ENCODE assay signal across 1 cellular context in the genomic region with DNA sequence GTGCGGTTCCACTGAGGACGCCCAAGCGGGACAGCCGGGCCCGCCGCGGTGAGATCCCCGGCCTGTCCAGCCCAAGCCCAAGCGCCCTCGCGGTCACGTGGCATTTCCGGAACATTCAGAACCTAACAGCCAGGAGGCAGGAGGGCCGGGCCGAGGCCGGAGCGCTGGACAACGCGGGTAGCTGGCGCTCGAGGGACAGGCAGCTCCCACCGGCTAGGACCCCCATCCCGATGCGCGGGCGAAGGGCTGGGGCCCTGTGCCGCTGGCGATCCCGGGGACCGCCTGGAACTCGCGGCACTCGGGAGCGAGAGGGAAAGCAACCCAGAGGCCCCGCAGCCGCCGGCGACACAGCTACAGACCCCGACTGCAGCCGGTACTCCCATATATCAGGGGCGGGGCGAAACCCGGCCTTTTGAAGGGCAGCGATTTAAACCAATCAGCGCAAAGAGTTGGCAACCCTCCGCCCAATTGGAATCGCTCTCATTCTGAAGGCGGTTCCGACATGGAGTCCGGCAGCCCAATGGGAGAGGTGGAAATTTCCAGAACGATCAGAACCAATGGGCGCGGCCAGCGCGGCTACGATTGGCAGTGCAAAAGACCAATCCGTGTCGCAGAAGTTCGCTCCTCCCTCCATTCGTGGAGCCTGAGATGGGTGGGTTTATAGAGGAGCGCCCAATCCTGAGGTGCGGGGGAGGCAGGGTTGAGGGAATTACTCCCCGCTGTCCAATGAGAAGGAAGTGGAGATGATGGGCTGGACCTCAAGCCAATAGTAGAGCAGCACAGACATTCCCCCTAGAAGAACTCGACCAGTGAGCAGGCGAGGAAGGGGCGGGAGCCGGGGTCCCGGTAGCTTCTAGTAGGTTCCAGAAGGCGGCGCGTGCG.
A peak's percentile ranks its signal among the peaks of the same experiment; 100 is the strongest.
TF ChIP-seq lines count a peak whose summit lies in the region.

A gene (plus strand): TSS at position 849 of the 882 bp plus-strand sequence. CDS start 91 bp downstream, outside the sequence.

TF ChIP-seq in K562, 482 proteins besides CTCF, POLR2A, EP300 and RAD21 (continued from another document and continues in another):
- peak; percentile 96 for TF ChIP-seq EP400 (IDR thresholded peaks at IDR 0.05)
- TF ChIP-seq YY1 (IDR thresholded peaks at IDR 0.05; ENCODE audit: borderline replicate concordance in 1 of 3, control insufficient read depth in 1 of 3, extremely low read depth in 1 of 3, insufficient read depth in 3 of 3, insufficient read length in 1 of 3, insufficient replicate concordance in 2 of 3, low read depth in 1 of 3, low read length in 2 of 3) = peak in 1 of 3 experiments; percentile 72
- TF ChIP-seq, protein P1, sequence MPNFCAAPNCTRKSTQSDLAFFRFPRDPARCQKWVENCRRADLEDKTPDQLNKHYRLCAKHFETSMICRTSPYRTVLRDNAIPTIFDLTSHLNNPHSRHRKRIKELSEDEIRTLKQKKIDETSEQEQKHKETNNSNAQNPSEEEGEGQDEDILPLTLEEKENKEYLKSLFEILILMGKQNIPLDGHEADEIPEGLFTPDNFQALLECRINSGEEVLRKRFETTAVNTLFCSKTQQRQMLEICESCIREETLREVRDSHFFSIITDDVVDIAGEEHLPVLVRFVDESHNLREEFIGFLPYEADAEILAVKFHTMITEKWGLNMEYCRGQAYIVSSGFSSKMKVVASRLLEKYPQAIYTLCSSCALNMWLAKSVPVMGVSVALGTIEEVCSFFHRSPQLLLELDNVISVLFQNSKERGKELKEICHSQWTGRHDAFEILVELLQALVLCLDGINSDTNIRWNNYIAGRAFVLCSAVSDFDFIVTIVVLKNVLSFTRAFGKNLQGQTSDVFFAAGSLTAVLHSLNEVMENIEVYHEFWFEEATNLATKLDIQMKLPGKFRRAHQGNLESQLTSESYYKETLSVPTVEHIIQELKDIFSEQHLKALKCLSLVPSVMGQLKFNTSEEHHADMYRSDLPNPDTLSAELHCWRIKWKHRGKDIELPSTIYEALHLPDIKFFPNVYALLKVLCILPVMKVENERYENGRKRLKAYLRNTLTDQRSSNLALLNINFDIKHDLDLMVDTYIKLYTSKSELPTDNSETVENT (CRISPR knock-in tag; IDR thresholded peaks at IDR 0.05) = peak; percentile 88
- TF ChIP-seq, protein P2, sequence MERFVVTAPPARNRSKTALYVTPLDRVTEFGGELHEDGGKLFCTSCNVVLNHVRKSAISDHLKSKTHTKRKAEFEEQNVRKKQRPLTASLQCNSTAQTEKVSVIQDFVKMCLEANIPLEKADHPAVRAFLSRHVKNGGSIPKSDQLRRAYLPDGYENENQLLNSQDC (CRISPR knock-in tag; IDR thresholded peaks at IDR 0.05) = 0 out of 2 replicates have a peak, but pooled peaks have one; percentile 58
- TF ChIP-seq SAP30 (IDR thresholded peaks at IDR 0.05; ENCODE audit: borderline replicate concordance, insufficient read depth, low read depth, low read length, poor library complexity, severe bottlenecking) = peak; percentile 78
- no peak; the same call in 1 of the 2 replicates for TF ChIP-seq SMARCA4 (IDR thresholded peaks at IDR 0.05)
- peak; percentile 63; the same call in 1 of the 2 replicates for TF ChIP-seq SIN3B (IDR thresholded peaks at IDR 0.05; ENCODE audit: low read depth)
- no peak for TF ChIP-seq HDAC3 (IDR thresholded peaks at IDR 0.05; ENCODE audit: borderline replicate concordance, partially characterized antibody)
- 0 out of 2 replicates have a peak, but pooled peaks have one; percentile 29 for TF ChIP-seq ZFP1 (CRISPR knock-in tag; IDR thresholded peaks at IDR 0.05)
- TF ChIP-seq KDM5B (IDR thresholded peaks at IDR 0.05; ENCODE audit: insufficient replicate concordance, low read depth, low read length) = peak; percentile 81
- TF ChIP-seq, protein P3, sequence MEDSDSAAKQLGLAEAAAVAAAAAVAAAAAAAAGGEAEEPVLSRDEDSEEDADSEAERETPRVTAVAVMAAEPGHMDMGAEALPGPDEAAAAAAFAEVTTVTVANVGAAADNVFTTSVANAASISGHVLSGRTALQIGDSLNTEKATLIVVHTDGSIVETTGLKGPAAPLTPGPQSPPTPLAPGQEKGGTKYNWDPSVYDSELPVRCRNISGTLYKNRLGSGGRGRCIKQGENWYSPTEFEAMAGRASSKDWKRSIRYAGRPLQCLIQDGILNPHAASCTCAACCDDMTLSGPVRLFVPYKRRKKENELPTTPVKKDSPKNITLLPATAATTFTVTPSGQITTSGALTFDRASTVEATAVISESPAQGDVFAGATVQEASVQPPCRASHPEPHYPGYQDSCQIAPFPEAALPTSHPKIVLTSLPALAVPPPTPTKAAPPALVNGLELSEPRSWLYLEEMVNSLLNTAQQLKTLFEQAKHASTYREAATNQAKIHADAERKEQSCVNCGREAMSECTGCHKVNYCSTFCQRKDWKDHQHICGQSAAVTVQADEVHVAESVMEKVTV (CRISPR knock-in tag; IDR thresholded peaks at IDR 0.05) = peak; percentile 39; the same call in 1 of the 2 replicates
- peak; percentile 100 for TF ChIP-seq ASH1L (IDR thresholded peaks at IDR 0.05; ENCODE audit: borderline replicate concordance, low read depth, partially characterized antibody)
- TF ChIP-seq E2F3 (CRISPR knock-in tag; IDR thresholded peaks at IDR 0.05) = peak; percentile 52; the same call in 1 of the 2 replicates
- TF ChIP-seq CHD1 (IDR thresholded peaks at IDR 0.05; ENCODE audit: low read length) = peak; percentile 62
- TF ChIP-seq, protein P4, sequence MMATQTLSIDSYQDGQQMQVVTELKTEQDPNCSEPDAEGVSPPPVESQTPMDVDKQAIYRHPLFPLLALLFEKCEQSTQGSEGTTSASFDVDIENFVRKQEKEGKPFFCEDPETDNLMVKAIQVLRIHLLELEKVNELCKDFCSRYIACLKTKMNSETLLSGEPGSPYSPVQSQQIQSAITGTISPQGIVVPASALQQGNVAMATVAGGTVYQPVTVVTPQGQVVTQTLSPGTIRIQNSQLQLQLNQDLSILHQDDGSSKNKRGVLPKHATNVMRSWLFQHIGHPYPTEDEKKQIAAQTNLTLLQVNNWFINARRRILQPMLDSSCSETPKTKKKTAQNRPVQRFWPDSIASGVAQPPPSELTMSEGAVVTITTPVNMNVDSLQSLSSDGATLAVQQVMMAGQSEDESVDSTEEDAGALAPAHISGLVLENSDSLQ (IDR thresholded peaks at IDR 0.05) = peak; percentile 100
- no peak for TF ChIP-seq KDM1A (IDR thresholded peaks at IDR 0.05)
- peak; percentile 98 for TF ChIP-seq L3MBTL2 (IDR thresholded peaks at IDR 0.05)
- TF ChIP-seq FOS (IDR thresholded peaks at IDR 0.05; ENCODE audit: extremely low read depth, insufficient read length) = peak; percentile 97
- TF ChIP-seq FOXP1 (CRISPR knock-in tag; IDR thresholded peaks at IDR 0.05) = peak; percentile 97; the same call in 1 of the 2 replicates
- TF ChIP-seq, protein P5, sequence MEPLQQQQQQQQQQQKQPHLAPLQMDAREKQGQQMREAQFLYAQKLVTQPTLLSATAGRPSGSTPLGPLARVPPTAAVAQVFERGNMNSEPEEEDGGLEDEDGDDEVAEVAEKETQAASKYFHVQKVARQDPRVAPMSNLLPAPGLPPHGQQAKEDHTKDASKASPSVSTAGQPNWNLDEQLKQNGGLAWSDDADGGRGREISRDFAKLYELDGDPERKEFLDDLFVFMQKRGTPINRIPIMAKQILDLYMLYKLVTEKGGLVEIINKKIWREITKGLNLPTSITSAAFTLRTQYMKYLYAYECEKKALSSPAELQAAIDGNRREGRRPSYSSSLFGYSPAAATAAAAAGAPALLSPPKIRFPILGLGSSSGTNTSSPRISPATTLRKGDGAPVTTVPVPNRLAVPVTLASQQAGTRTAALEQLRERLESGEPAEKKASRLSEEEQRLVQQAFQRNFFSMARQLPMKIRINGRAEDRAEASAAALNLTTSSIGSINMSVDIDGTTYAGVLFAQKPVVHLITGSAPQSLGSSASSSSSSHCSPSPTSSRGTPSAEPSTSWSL (CRISPR knock-in tag; IDR thresholded peaks at IDR 0.05; ENCODE audit: borderline replicate concordance) = peak; percentile 79; the same call in 1 of the 2 replicates
- 0 out of 2 replicates have a peak, but pooled peaks have one; percentile 60 for TF ChIP-seq TARDBP (IDR thresholded peaks at IDR 0.05)
- TF ChIP-seq, protein P6, sequence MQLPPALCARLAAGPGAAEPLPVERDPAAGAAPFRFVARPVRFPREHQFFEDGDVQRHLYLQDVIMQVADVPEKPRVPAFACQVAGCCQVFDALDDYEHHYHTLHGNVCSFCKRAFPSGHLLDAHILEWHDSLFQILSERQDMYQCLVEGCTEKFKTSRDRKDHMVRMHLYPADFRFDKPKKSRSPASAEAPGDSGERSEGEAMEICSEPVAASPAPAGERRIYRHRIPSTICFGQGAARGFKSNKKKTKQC (CRISPR knock-in tag; IDR thresholded peaks at IDR 0.05) = peak; percentile 86; the same call in 1 of the 2 replicates
- TF ChIP-seq ZBTB1 (CRISPR knock-in tag; IDR thresholded peaks at IDR 0.05; ENCODE audit: borderline replicate concordance, low read depth) = no peak; the same call in 1 of the 2 replicates
- TF ChIP-seq HMG20A (CRISPR knock-in tag; conservative IDR thresholded peaks at IDR 0.05) = 0 out of 2 replicates have a peak, but pooled peaks have one; percentile 27
- no peak for TF ChIP-seq TFAM (CRISPR knock-in tag; conservative IDR thresholded peaks at IDR 0.05)
- TF ChIP-seq, protein P7, sequence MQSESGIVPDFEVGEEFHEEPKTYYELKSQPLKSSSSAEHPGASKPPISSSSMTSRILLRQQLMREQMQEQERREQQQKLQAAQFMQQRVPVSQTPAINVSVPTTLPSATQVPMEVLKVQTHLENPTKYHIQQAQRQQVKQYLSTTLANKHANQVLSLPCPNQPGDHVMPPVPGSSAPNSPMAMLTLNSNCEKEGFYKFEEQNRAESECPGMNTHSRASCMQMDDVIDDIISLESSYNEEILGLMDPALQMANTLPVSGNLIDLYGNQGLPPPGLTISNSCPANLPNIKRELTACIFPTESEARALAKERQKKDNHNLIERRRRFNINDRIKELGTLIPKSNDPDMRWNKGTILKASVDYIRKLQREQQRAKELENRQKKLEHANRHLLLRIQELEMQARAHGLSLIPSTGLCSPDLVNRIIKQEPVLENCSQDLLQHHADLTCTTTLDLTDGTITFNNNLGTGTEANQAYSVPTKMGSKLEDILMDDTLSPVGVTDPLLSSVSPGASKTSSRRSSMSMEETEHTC (IDR thresholded peaks at IDR 0.05) = no peak
- TF ChIP-seq HMGN3 (IDR thresholded peaks at IDR 0.05; ENCODE audit: borderline replicate concordance, extremely low read depth, insufficient read length, low read depth, low read length) = peak; percentile 77
- no peak for TF ChIP-seq SPI1 (IDR thresholded peaks at IDR 0.05; ENCODE audit: borderline replicate concordance, low read depth, low read length)
- TF ChIP-seq CHCHD3 (CRISPR knock-in tag; IDR thresholded peaks at IDR 0.05) = no peak
- peak; percentile 78; the same call in 1 of the 2 replicates for TF ChIP-seq GABPB2 (CRISPR knock-in tag; conservative IDR thresholded peaks at IDR 0.05)
- TF ChIP-seq, protein P8, sequence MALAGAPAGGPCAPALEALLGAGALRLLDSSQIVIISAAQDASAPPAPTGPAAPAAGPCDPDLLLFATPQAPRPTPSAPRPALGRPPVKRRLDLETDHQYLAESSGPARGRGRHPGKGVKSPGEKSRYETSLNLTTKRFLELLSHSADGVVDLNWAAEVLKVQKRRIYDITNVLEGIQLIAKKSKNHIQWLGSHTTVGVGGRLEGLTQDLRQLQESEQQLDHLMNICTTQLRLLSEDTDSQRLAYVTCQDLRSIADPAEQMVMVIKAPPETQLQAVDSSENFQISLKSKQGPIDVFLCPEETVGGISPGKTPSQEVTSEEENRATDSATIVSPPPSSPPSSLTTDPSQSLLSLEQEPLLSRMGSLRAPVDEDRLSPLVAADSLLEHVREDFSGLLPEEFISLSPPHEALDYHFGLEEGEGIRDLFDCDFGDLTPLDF (CRISPR knock-in tag; IDR thresholded peaks at IDR 0.05) = peak; percentile 39; the same call in 1 of the 2 replicates
- TF ChIP-seq MCM3 (IDR thresholded peaks at IDR 0.05) = no peak
- peak; percentile 88 for TF ChIP-seq SMAD1 (IDR thresholded peaks at IDR 0.05; ENCODE audit: low read depth, low read length, partially characterized antibody)
- peak; percentile 86 for TF ChIP-seq MYC (IDR thresholded peaks at IDR 0.05; ENCODE audit: low read depth, low read length)
- 0 out of 2 replicates have a peak, but pooled peaks have one; percentile 86 for TF ChIP-seq MYC (CRISPR knock-in tag; IDR thresholded peaks at IDR 0.05; ENCODE audit: borderline replicate concordance, low read depth)
- TF ChIP-seq ETV5 (CRISPR knock-in tag; IDR thresholded peaks at IDR 0.05; ENCODE audit: low read depth) = peak; percentile 62; the same call in 1 of the 2 replicates
- TF ChIP-seq ELF4 (CRISPR knock-in tag; IDR thresholded peaks at IDR 0.05) = peak; percentile 86; the same call in 1 of the 2 replicates
- TF ChIP-seq, protein P9, sequence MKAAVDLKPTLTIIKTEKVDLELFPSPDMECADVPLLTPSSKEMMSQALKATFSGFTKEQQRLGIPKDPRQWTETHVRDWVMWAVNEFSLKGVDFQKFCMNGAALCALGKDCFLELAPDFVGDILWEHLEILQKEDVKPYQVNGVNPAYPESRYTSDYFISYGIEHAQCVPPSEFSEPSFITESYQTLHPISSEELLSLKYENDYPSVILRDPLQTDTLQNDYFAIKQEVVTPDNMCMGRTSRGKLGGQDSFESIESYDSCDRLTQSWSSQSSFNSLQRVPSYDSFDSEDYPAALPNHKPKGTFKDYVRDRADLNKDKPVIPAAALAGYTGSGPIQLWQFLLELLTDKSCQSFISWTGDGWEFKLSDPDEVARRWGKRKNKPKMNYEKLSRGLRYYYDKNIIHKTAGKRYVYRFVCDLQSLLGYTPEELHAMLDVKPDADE (conservative IDR thresholded peaks at IDR 0.05; ENCODE audit: control insufficient read depth, low read depth, low read length) = peak; percentile 83
- TF ChIP-seq CBFA2T2 (conservative IDR thresholded peaks at IDR 0.05) = peak; percentile 59
- peak; percentile 83 for TF ChIP-seq BHLHE40 (IDR thresholded peaks at IDR 0.05; ENCODE audit: low read length)
- TF ChIP-seq RCOR1 (IDR thresholded peaks at IDR 0.05; ENCODE audit: borderline replicate concordance in 1 of 2, low read depth in 2 of 2, low read length in 2 of 2) = peak in 1 of 2 experiments; percentile 46; a peak in 1 of 4 replicates
- TF ChIP-seq, protein P10, sequence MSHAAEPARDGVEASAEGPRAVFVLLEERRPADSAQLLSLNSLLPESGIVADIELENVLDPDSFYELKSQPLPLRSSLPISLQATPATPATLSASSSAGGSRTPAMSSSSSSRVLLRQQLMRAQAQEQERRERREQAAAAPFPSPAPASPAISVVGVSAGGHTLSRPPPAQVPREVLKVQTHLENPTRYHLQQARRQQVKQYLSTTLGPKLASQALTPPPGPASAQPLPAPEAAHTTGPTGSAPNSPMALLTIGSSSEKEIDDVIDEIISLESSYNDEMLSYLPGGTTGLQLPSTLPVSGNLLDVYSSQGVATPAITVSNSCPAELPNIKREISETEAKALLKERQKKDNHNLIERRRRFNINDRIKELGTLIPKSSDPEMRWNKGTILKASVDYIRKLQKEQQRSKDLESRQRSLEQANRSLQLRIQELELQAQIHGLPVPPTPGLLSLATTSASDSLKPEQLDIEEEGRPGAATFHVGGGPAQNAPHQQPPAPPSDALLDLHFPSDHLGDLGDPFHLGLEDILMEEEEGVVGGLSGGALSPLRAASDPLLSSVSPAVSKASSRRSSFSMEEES (CRISPR knock-in tag; IDR thresholded peaks at IDR 0.05) = peak; percentile 94
- peak; percentile 70 for TF ChIP-seq BCOR (IDR thresholded peaks at IDR 0.05)
- TF ChIP-seq HDAC1 (IDR thresholded peaks at IDR 0.05) = peak in 1 of 2 experiments; percentile 94; a peak in 2 of 4 replicates
- TF ChIP-seq, protein P11, sequence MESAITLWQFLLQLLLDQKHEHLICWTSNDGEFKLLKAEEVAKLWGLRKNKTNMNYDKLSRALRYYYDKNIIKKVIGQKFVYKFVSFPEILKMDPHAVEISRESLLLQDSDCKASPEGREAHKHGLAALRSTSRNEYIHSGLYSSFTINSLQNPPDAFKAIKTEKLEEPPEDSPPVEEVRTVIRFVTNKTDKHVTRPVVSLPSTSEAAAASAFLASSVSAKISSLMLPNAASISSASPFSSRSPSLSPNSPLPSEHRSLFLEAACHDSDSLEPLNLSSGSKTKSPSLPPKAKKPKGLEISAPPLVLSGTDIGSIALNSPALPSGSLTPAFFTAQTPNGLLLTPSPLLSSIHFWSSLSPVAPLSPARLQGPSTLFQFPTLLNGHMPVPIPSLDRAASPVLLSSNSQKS (CRISPR knock-in tag; IDR thresholded peaks at IDR 0.05) = no peak
